In genomic region chrX:20205927-20206708, GRCh38 we compare ENCODE assay signal across 10 cellular contexts.
A peak's percentile ranks its signal among the peaks of the same experiment; 100 is the strongest.
DNase-seq lines count a peak whose midpoint lies in the region; ATAC-seq and TF ChIP-seq lines count a peak whose summit lies in the region.
"Had no signal": no experiment of that assay in that cellular context is flagged by ENCODE, and none has a peak within 500 bp of the region (broad histone marks: within the 10 kb centered on the region; RNA-seq: fewer than 3 reads in every experiment).

No MANE protein-coding gene starts in this region.

- ATAC-seq in GM21576 (IDR thresholded peaks at IDR 0.05; ENCODE audit: unreplicated experiment), result peak; percentile 82
- ATAC-seq in HG03439 (IDR thresholded peaks at IDR 0.05; ENCODE audit: unreplicated experiment), result peak; percentile 92
- ATAC-seq in naive thymus-derived CD8-positive, alpha-beta T cell, result no peak
- ATAC-seq: upper lobe of right lung had no signal

- no peaks in the 10 kb centered on the region for H3K27me3 Mint-ChIP-seq in T-helper 1 cell treated with Interleukin-12 subunit alpha and Interleukin-12 subunit beta and Interleukin-4 antibody, amounts not matched to agents 30 μg/mL and 1 μg/mL, for 36 hours (ENCODE audit: low read depth)
- H3K27me3 Mint-ChIP-seq in naive thymus-derived CD8-positive, alpha-beta T cell, result no peaks in the 10 kb centered on the region
- no peaks in the 10 kb centered on the region for H3K27me3 Mint-ChIP-seq in chondrocyte (ENCODE audit: low read depth)

- H3K27ac Mint-ChIP-seq in T-helper 1 cell treated with Interleukin-12 subunit alpha and Interleukin-12 subunit beta and Interleukin-4 antibody, amounts not matched to agents 30 μg/mL and 1 μg/mL, for 36 hours, result peak overlapping the region; percentile 34
- H3K27ac Mint-ChIP-seq in naive thymus-derived CD8-positive, alpha-beta T cell, result peak overlapping the region in 8 of 10 donors; percentile 21 to 73 (median 52)
- no peak overlapping the region for H3K27ac Mint-ChIP-seq in chondrocyte (ENCODE audit: unreplicated experiment)

- no peak for TF ChIP-seq CTCF in chondrocyte (IDR thresholded peaks at IDR 0.05)

- POLR2A ChIA-PET in naive thymus-derived CD8-positive, alpha-beta T cell (lab: Charles Lee), result no interaction called here

- DNase-seq in T-helper 1 cell (no peak), SHP77 treated with DMSO at 0.1 percent for 48 hours (lab: John Stamatoyannopoulos, UW) (no peak), GM03348 (ENCODE audit: low spot score) (no peak), chondrocyte (ENCODE audit: low spot score) (no peak)
- DNase-seq in naive thymus-derived CD8-positive, alpha-beta T cell, result no peak
- DNase-seq: stimulated activated CD4-positive, alpha-beta T cell treated with anti-CD3 and anti-CD28 coated beads, Interleukin-15, amount 100 ng/mL, for 24 hours; upper lobe of right lung had no signal

- H3K36me3 Mint-ChIP-seq in T-helper 1 cell treated with Interleukin-12 subunit alpha and Interleukin-12 subunit beta and Interleukin-4 antibody, amounts not matched to agents 30 μg/mL and 1 μg/mL, for 36 hours (ENCODE audit: low read depth), result peaks cover 29% of the 10 kb centered on the region
- peaks cover 0 to 59% (median 11%) of the 10 kb centered on the region in 3 donors for H3K36me3 Mint-ChIP-seq in naive thymus-derived CD8-positive, alpha-beta T cell
- H3K36me3 Mint-ChIP-seq in chondrocyte (ENCODE audit: low read depth), result peaks cover 6% of the 10 kb centered on the region

- H3K4me1 Mint-ChIP-seq in T-helper 1 cell treated with Interleukin-12 subunit alpha and Interleukin-12 subunit beta and Interleukin-4 antibody, amounts not matched to agents 30 μg/mL and 1 μg/mL, for 36 hours (ENCODE audit: low read depth), result peaks cover 25% of the 10 kb centered on the region
- H3K4me1 Mint-ChIP-seq in naive thymus-derived CD8-positive, alpha-beta T cell, result peaks cover 18 to 55% (median 45%) of the 10 kb centered on the region in 4 donors
- H3K4me1 Mint-ChIP-seq in chondrocyte (ENCODE audit: low read depth), result no peaks in the 10 kb centered on the region

- no peak overlapping the region for H3K4me3 Mint-ChIP-seq in T-helper 1 cell treated with Interleukin-12 subunit alpha and Interleukin-12 subunit beta and Interleukin-4 antibody, amounts not matched to agents 30 μg/mL and 1 μg/mL, for 36 hours
- H3K4me3 Mint-ChIP-seq in naive thymus-derived CD8-positive, alpha-beta T cell, result peak overlapping the region in 1 of 10 donors; percentile 3
- no peak overlapping the region for H3K4me3 Mint-ChIP-seq in chondrocyte (ENCODE audit: unreplicated experiment)

- H3K9me3 Mint-ChIP-seq in T-helper 1 cell treated with Interleukin-12 subunit alpha and Interleukin-12 subunit beta and Interleukin-4 antibody, amounts not matched to agents 30 μg/mL and 1 μg/mL, for 36 hours, result no peaks in the 10 kb centered on the region
- no peaks in the 10 kb centered on the region for H3K9me3 Mint-ChIP-seq in naive thymus-derived CD8-positive, alpha-beta T cell
- H3K9me3 Mint-ChIP-seq in chondrocyte (ENCODE audit: low read depth), result no peaks in the 10 kb centered on the region

Comparison
In these comparisons a context has a peak if more than half of its experiments do, and no peak if none do; other contexts are left out.
1. ATAC-seq: peak in GM21576 (single experiment) and HG03439 (single experiment); none in naive thymus-derived CD8-positive, alpha-beta T cell (0 of 2).